ENCODE assay signal across 14 cellular contexts in genomic region chr17:40023590-40024292, GRCh38. TPM values are rescaled to one million over a fixed set of nuclear protein-coding genes. Genes with fewer than 3 reads are reported as not detected.
DNase-seq lines count a peak whose midpoint lies in the region; ATAC-seq, FAIRE-seq and TF ChIP-seq lines count a peak whose summit lies in the region.
"Had no signal": no experiment of that assay in that cellular context is flagged by ENCODE, and none has a peak within 500 bp of the region (broad histone marks: within the 10 kb centered on the region; RNA-seq: fewer than 3 reads in every experiment).

No MANE protein-coding gene starts in this region.

- DNase-seq in Caki2 (ENCODE audit: low read depth), result peak; percentile 65
- peak; percentile 82 for DNase-seq in NCI-H2029 (lab: John Stamatoyannopoulos, UW)
- DNase-seq in endothelial cell of umbilical vein (ENCODE audit: low read depth, low spot score), result peak; percentile 87
- no peak for DNase-seq in anterior cingulate cortex (lab: John Stamatoyannopoulos, UW)
- DNase-seq in NK-92 treated with Interleukin-12 subunit alpha and Interleukin-12 subunit beta, amount 100 ng/mL, for 24 hours (lab: John Stamatoyannopoulos, UW), result no peak
- DNase-seq: activated CD8-positive, alpha-beta T cell treated with anti-CD3 and anti-CD28 coated beads for 36 hours; activated naive CD4-positive, alpha-beta T cell treated with anti-CD3 and anti-CD28 coated beads, Interleukin-2, amount 10 ng/mL, durations not matched to agents 7 days and 5 days; dorsolateral prefrontal cortex; hypothalamus; NCI-H1930 had no signal

- ATAC-seq in HG02759 (IDR thresholded peaks at IDR 0.05; ENCODE audit: unreplicated experiment) (no peak), GM19463 (IDR thresholded peaks at IDR 0.05; ENCODE audit: unreplicated experiment) (no peak)
- ATAC-seq: activated CD8-positive, alpha-beta T cell treated with anti-CD3 and anti-CD28 coated beads for 36 hours had no signal

- peak overlapping the region in 2 of 3 experiments; percentile 61 to 68 for H3K27ac Mint-ChIP-seq in nephron
- H3K27ac Mint-ChIP-seq: activated CD8-positive, alpha-beta T cell treated with anti-CD3 and anti-CD28 coated beads for 36 hours; activated naive CD4-positive, alpha-beta T cell treated with anti-CD3 and anti-CD28 coated beads, Interleukin-2, amount 10 ng/mL, durations not matched to agents 7 days and 5 days had no signal

- no TSS peak for BruUV-seq in endothelial cell of umbilical vein (replicated peaks; lab: Mats Ljungman, UMichigan)

- no peak for TF ChIP-seq CTCF in endothelial cell of umbilical vein (IDR thresholded peaks at IDR 0.05; ENCODE audit: extremely low read depth in 1 of 2, insufficient read depth in 1 of 2, low read depth in 1 of 2, low read length in 2 of 2)
- TF ChIP-seq CTCF in nephron (IDR thresholded peaks at IDR 0.05; ENCODE audit: unreplicated experiment in 3 of 3), result no peak

- peaks cover 33% of the 10 kb centered on the region for H3K4me1 Mint-ChIP-seq in nephron

- TF ChIP-seq POLR2A in endothelial cell of umbilical vein (IDR thresholded peaks at IDR 0.05; ENCODE audit: low read depth, low read length), result no peak

- intact Hi-C loops in endothelial cell of umbilical vein (cut with micrococcal nuclease), result loop anchor here (1.0 kb wide), 1 partner anchor 63 kb away; no protein-coding TSS in a partner anchor

- H3K27ac ChIP-seq in endothelial cell of umbilical vein (ENCODE audit: insufficient read depth, low read depth, low read length), result peak overlapping the region; percentile 99
- H3K27ac ChIP-seq: dorsolateral prefrontal cortex had no signal

- no peak overlapping the region for H2AFZ ChIP-seq in endothelial cell of umbilical vein (ENCODE audit: low read depth, low read length)

- H3K4me3 ChIP-seq in endothelial cell of umbilical vein (replicated peaks in 1 of 3; ENCODE audit: insufficient read depth in 1 of 3, low read depth in 1 of 3, low read length in 3 of 3), result no peak overlapping the region
- H3K4me3 ChIP-seq: dorsolateral prefrontal cortex had no signal

- no peaks in the 10 kb centered on the region for H3K27me3 Mint-ChIP-seq in nephron (ENCODE audit: low read depth)
- H3K27me3 Mint-ChIP-seq: activated CD8-positive, alpha-beta T cell treated with anti-CD3 and anti-CD28 coated beads for 36 hours; activated naive CD4-positive, alpha-beta T cell treated with anti-CD3 and anti-CD28 coated beads, Interleukin-2, amount 10 ng/mL, durations not matched to agents 7 days and 5 days had no signal

- POLR2A ChIA-PET in endothelial cell of umbilical vein (lab: Charles Lee), result no interaction called here

- H4K20me1 ChIP-seq in endothelial cell of umbilical vein (replicated peaks; ENCODE audit: control insufficient read depth, extremely low read depth, insufficient read depth, low read length), result no peaks in the 10 kb centered on the region

- H3K27me3 ChIP-seq in endothelial cell of umbilical vein (ENCODE audit: control insufficient read depth in 2 of 2, insufficient read depth in 2 of 2, low read length in 2 of 2), result no peaks in the 10 kb centered on the region
- H3K27me3 ChIP-seq: dorsolateral prefrontal cortex had no signal

- CTCF ChIA-PET in endothelial cell of umbilical vein (lab: Charles Lee), result interaction anchor here (1.3 to 5.5 kb wide), 2 partner anchors 10 to 15 kb away, joined by 5 to 246 read pairs; partner anchors contain the start of gene CSF3

- H3K4me1 ChIP-seq in endothelial cell of umbilical vein (ENCODE audit: control insufficient read depth, extremely low read depth, insufficient read depth, low read length), result peaks cover 79% of the 10 kb centered on the region

- peaks cover 3 to 21% of the 10 kb centered on the region in 2 experiments for H3K36me3 ChIP-seq in endothelial cell of umbilical vein (ENCODE audit: control insufficient read depth in 2 of 2, extremely low read depth in 1 of 2, insufficient read depth in 2 of 2, low read length in 2 of 2)

- in situ Hi-C loops in Caki2 (cut with HindIII; ENCODE audit: low pct_unique_long_range_greater_than_20kb, low sequenced_read_pairs), result no loop called here

- H3K9me1 ChIP-seq in endothelial cell of umbilical vein (replicated peaks; ENCODE audit: control insufficient read depth, extremely low read depth, insufficient read depth, low read length), result no peaks in the 10 kb centered on the region

- no peak overlapping the region for H3K4me3 Mint-ChIP-seq in nephron
- H3K4me3 Mint-ChIP-seq: activated CD8-positive, alpha-beta T cell treated with anti-CD3 and anti-CD28 coated beads for 36 hours; activated naive CD4-positive, alpha-beta T cell treated with anti-CD3 and anti-CD28 coated beads, Interleukin-2, amount 10 ng/mL, durations not matched to agents 7 days and 5 days had no signal

- peak overlapping the region; percentile 26 for H3K4me2 ChIP-seq in endothelial cell of umbilical vein (ENCODE audit: insufficient read depth, low read length)

- dilution Hi-C loops in endothelial cell of umbilical vein (cut with MboI; ENCODE audit: extremely low pct_ligation_motif_present, low sequenced_read_pairs), result no loop called here

- peak overlapping the region; percentile 32 for H3K9ac ChIP-seq in endothelial cell of umbilical vein (replicated peaks; ENCODE audit: extremely low read depth, insufficient read depth, low read length)

- H3K9me3 Mint-ChIP-seq in nephron, result no peaks in the 10 kb centered on the region
- H3K9me3 Mint-ChIP-seq: activated CD8-positive, alpha-beta T cell treated with anti-CD3 and anti-CD28 coated beads for 36 hours; activated naive CD4-positive, alpha-beta T cell treated with anti-CD3 and anti-CD28 coated beads, Interleukin-2, amount 10 ng/mL, durations not matched to agents 7 days and 5 days had no signal

- FAIRE-seq in endothelial cell of umbilical vein (lab: Jason Lieb, UNC), result peak; percentile 87

- peaks cover 4% of the 10 kb centered on the region for H3K79me2 ChIP-seq in endothelial cell of umbilical vein (ENCODE audit: control insufficient read depth, insufficient read depth, low read length)

- no peaks in the 10 kb centered on the region for H3K9me3 ChIP-seq in endothelial cell of umbilical vein (replicated peaks; ENCODE audit: control insufficient read depth, insufficient read depth, low read length)

- peaks cover 53% of the 10 kb centered on the region for H3K36me3 Mint-ChIP-seq in nephron (ENCODE audit: low read depth)

TF ChIP-seq in endothelial cell of umbilical vein, 7 proteins besides CTCF, POLR2A, EP300 and RAD21 (continues in another document):
- no peak for TF ChIP-seq MAX (IDR thresholded peaks at IDR 0.05; ENCODE audit: insufficient read depth, insufficient read length)
- TF ChIP-seq POLR2AphosphoS5 (IDR thresholded peaks at IDR 0.05; ENCODE audit: insufficient read depth, low read depth, low read length), result peak; percentile 92
- TF ChIP-seq MYC (IDR thresholded peaks at IDR 0.05; ENCODE audit: low read depth, low read length), result no peak
- no peak for TF ChIP-seq EZH2 (IDR thresholded peaks at IDR 0.05; ENCODE audit: borderline replicate concordance, low read depth, low read length, severe bottlenecking)

RNA-seq across cellular contexts. Expression of gene CSF3, which starts 8.5 kb away (rescaled TPM):
- not detected in 2 replicates for total RNA-seq in Caki2 (2014; rRNA removed; shearing (Covaris generic); ENCODE audit: low replicate concordance)
- total RNA-seq in endothelial cell of umbilical vein, result 2.4 and 2.9 TPM in 2 replicates
- 0.80 and 1.0 TPM in 2 replicates for polyA plus RNA-seq in endothelial cell of umbilical vein
- polyA plus RNA-seq in endothelial cell of umbilical vein (2011; cell fraction: cytosol; rRNA removed), result 0.96 and 1.5 TPM in 2 replicates
- polyA plus RNA-seq in endothelial cell of umbilical vein (2011; cell fraction: nucleus; rRNA removed), result 2.5 and 2.7 TPM in 2 replicates
- polyA plus RNA-seq in endothelial cell of umbilical vein (2012), result 1.6 and 3.1 TPM in 2 replicates
- polyA minus RNA-seq in endothelial cell of umbilical vein, result 0.21 and 0.51 TPM in 2 replicates
- polyA minus RNA-seq in endothelial cell of umbilical vein (2011; cell fraction: cytosol; rRNA and poly(A)+ RNA removed), result not detected
- 0.72 and 1.8 TPM in 2 replicates for polyA minus RNA-seq in endothelial cell of umbilical vein (2011; cell fraction: nucleus; rRNA and poly(A)+ RNA removed)
- total RNA-seq: activated CD8-positive, alpha-beta T cell treated with anti-CD3 and anti-CD28 coated beads for 36 hours; T-helper 1 cell treated with Interleukin-12 subunit alpha and Interleukin-12 subunit beta and Interleukin-4 antibody, amounts not matched to agents 30 ng/mL and 1 ng/mL, for 36 hours had no signal

RNA-seq across cellular contexts. Expression of gene MED24, which starts 30.5 kb away (rescaled TPM):
- total RNA-seq in Caki2 (2014; rRNA removed; shearing (Covaris generic); ENCODE audit: low replicate concordance), result 36.7 and 97.2 TPM in 2 replicates
- total RNA-seq in endothelial cell of umbilical vein, result 120 and 124 TPM in 2 replicates
- 120 and 122 TPM in 2 replicates for polyA plus RNA-seq in endothelial cell of umbilical vein
- 98.6 and 101 TPM in 2 replicates for polyA plus RNA-seq in endothelial cell of umbilical vein (2011; cell fraction: cytosol; rRNA removed)
- polyA plus RNA-seq in endothelial cell of umbilical vein (2011; cell fraction: nucleus; rRNA removed), result 353 and 444 TPM in 2 replicates
- polyA plus RNA-seq in endothelial cell of umbilical vein (2012), result 97.1 and 98.7 TPM in 2 replicates
- polyA minus RNA-seq in endothelial cell of umbilical vein, result 152 and 208 TPM in 2 replicates
- polyA minus RNA-seq in endothelial cell of umbilical vein (2011; cell fraction: cytosol; rRNA and poly(A)+ RNA removed), result 84.2 TPM
- 180 and 192 TPM in 2 replicates for polyA minus RNA-seq in endothelial cell of umbilical vein (2011; cell fraction: nucleus; rRNA and poly(A)+ RNA removed)

RNA-seq across cellular contexts. Expression of gene THRA, which starts 39.0 kb away (rescaled TPM):
- total RNA-seq in Caki2 (2014; rRNA removed; shearing (Covaris generic); ENCODE audit: low replicate concordance), result 9.1 and 16.4 TPM in 2 replicates
- 24.9 and 29.6 TPM in 2 replicates for total RNA-seq in endothelial cell of umbilical vein
- polyA plus RNA-seq in endothelial cell of umbilical vein, result 17.4 and 18.8 TPM in 2 replicates
- 17.9 and 18.5 TPM in 2 replicates for polyA plus RNA-seq in endothelial cell of umbilical vein (2011; cell fraction: cytosol; rRNA removed)
- polyA plus RNA-seq in endothelial cell of umbilical vein (2011; cell fraction: nucleus; rRNA removed), result 14.3 and 20.5 TPM in 2 replicates
- polyA plus RNA-seq in endothelial cell of umbilical vein (2012), result 22.3 and 27.8 TPM in 2 replicates
- polyA minus RNA-seq in endothelial cell of umbilical vein, result 18.1 and 19.7 TPM in 2 replicates
- 7.4 TPM for polyA minus RNA-seq in endothelial cell of umbilical vein (2011; cell fraction: cytosol; rRNA and poly(A)+ RNA removed)
- polyA minus RNA-seq in endothelial cell of umbilical vein (2011; cell fraction: nucleus; rRNA and poly(A)+ RNA removed), result 6.3 and 8.5 TPM in 2 replicates

RNA-seq across cellular contexts. Expression of gene PSMD3, which starts 43.1 kb away (rescaled TPM):
- 170 and 200 TPM in 2 replicates for total RNA-seq in Caki2 (2014; rRNA removed; shearing (Covaris generic); ENCODE audit: low replicate concordance)
- 136 and 142 TPM in 2 replicates for total RNA-seq in endothelial cell of umbilical vein
- polyA plus RNA-seq in endothelial cell of umbilical vein, result 117 and 120 TPM in 2 replicates
- 118 and 139 TPM in 2 replicates for polyA plus RNA-seq in endothelial cell of umbilical vein (2011; cell fraction: cytosol; rRNA removed)
- 111 and 117 TPM in 2 replicates for polyA plus RNA-seq in endothelial cell of umbilical vein (2011; cell fraction: nucleus; rRNA removed)
- 136 and 166 TPM in 2 replicates for polyA plus RNA-seq in endothelial cell of umbilical vein (2012)
- polyA minus RNA-seq in endothelial cell of umbilical vein, result 106 and 111 TPM in 2 replicates
- polyA minus RNA-seq in endothelial cell of umbilical vein (2011; cell fraction: cytosol; rRNA and poly(A)+ RNA removed), result 66.7 TPM
- polyA minus RNA-seq in endothelial cell of umbilical vein (2011; cell fraction: nucleus; rRNA and poly(A)+ RNA removed), result 29.1 and 42.5 TPM in 2 replicates

Comparison
In these comparisons a context has a peak if more than half of its experiments do, and no peak if none do; other contexts are left out.
1. DNase-seq: peak in Caki2 (single experiment), NCI-H2029 (single experiment) and endothelial cell of umbilical vein (single experiment); none in anterior cingulate cortex (0 of 58) and NK-92 treated with Interleukin-12 subunit alpha and Interleukin-12 subunit beta, amount 100 ng/mL, for 24 hours (single experiment).